In genomic region chr15:30471366-30471749, GRCh38 we compare ENCODE assay signal across 8 cellular contexts. TPM values are rescaled to one million over a fixed set of nuclear protein-coding genes. Genes with fewer than 3 reads are reported as not detected.
A peak's percentile ranks its signal among the peaks of the same experiment; 100 is the strongest.
DNase-seq lines count a peak whose midpoint lies in the region; ATAC-seq and TF ChIP-seq lines count a peak whose summit lies in the region.
"Not testable (repeated sequence)": the region's sequence is repeated elsewhere in the genome, so short reads cannot be mapped to it uniquely, and the experiment has no call there.

No MANE protein-coding gene starts in this region.

- no CpG with 5 or more reads among the region's 34 CpGs for WGBS in hepatocyte (ENCODE audit: low lambda C conversion rate, missing lambda C conversion rate)
- WGBS in suprapubic skin, result no CpG with 5 or more reads among the region's 34 CpGs

- POLR2A ChIA-PET in BJ (lab: Charles Lee); activated CD4-positive, alpha-beta T cell treated with anti-CD3 and anti-CD28 coated beads for 36 hours (lab: Charles Lee): not testable (repeated sequence)

- not testable (repeated sequence) for H3K27me3 ChIP-seq in BJ (ENCODE audit: control insufficient read depth, insufficient read depth, low read length); hepatocyte; suprapubic skin

- peak overlapping the region; percentile 66 for H3K4me2 ChIP-seq in hepatocyte

- H3K79me2 ChIP-seq in hepatocyte, result not testable (repeated sequence)

- H3K4me3 Mint-ChIP-seq in activated CD4-positive, alpha-beta T cell treated with anti-CD3 and anti-CD28 coated beads for 36 hours; effector memory CD8-positive, alpha-beta T cell: not testable (repeated sequence)

- H3K9me3 Mint-ChIP-seq in activated CD4-positive, alpha-beta T cell treated with anti-CD3 and anti-CD28 coated beads for 36 hours (ENCODE audit: low read depth); effector memory CD8-positive, alpha-beta T cell: not testable (repeated sequence)

- not testable (repeated sequence) for H3K9me2 ChIP-seq in hepatocyte (replicated peaks; ENCODE audit: insufficient read depth)

- not testable (repeated sequence) for TF ChIP-seq CTCF in BJ (IDR thresholded peaks at IDR 0.05; ENCODE audit: insufficient read depth, low read depth, low read length); hepatocyte (IDR thresholded peaks at IDR 0.05; ENCODE audit: poor library complexity); omental fat pad (IDR thresholded peaks at IDR 0.05); suprapubic skin (IDR thresholded peaks at IDR 0.05)

- not testable (repeated sequence) for H3K27me3 Mint-ChIP-seq in activated CD4-positive, alpha-beta T cell treated with anti-CD3 and anti-CD28 coated beads for 36 hours; effector memory CD8-positive, alpha-beta T cell

- ATAC-seq in GM21381 (IDR thresholded peaks at IDR 0.05; ENCODE audit: unreplicated experiment), result peak; percentile 3
- peak; percentile 4 for ATAC-seq in HG03457 (IDR thresholded peaks at IDR 0.05; ENCODE audit: unreplicated experiment)
- ATAC-seq in activated CD4-positive, alpha-beta T cell treated with anti-CD3 and anti-CD28 coated beads for 36 hours, result peak; percentile 31
- peak; percentile 5 for ATAC-seq in effector memory CD8-positive, alpha-beta T cell (replicated peaks)
- ATAC-seq in omental fat pad (ENCODE audit: low FRiP score), result peak; percentile 64

- H3K27ac ChIP-seq in hepatocyte, result not testable (repeated sequence)
- peak overlapping the region; percentile 67 for H3K27ac ChIP-seq in suprapubic skin

- not testable (repeated sequence) for H4K20me1 ChIP-seq in hepatocyte (ENCODE audit: insufficient read depth, poor library complexity, severe bottlenecking)

- DNase-seq in BJ (ENCODE audit: low read depth); activated CD4-positive, alpha-beta T cell treated with anti-CD3 and anti-CD28 coated beads for 36 hours; effector memory CD8-positive, alpha-beta T cell; hepatocyte (ENCODE audit: low spot score); omental fat pad (ENCODE audit: low spot score); suprapubic skin (ENCODE audit: low spot score in 2 of 2): not testable (repeated sequence)

- intact Hi-C loops in activated CD4-positive, alpha-beta T cell treated with anti-CD3 and anti-CD28 coated beads for 36 hours (cut with DNase I, micrococcal nuclease), result not testable (repeated sequence)

- CTCF ChIA-PET in BJ (lab: Yijun Ruan, JAX); activated CD4-positive, alpha-beta T cell treated with anti-CD3 and anti-CD28 coated beads for 36 hours (lab: Charles Lee): not testable (repeated sequence)

- not testable (repeated sequence) for H3K4me1 Mint-ChIP-seq in activated CD4-positive, alpha-beta T cell treated with anti-CD3 and anti-CD28 coated beads for 36 hours; effector memory CD8-positive, alpha-beta T cell (ENCODE audit: low read depth in 2 of 2)

- not testable (repeated sequence) for H3K4me1 ChIP-seq in hepatocyte (ENCODE audit: insufficient read depth); suprapubic skin

- not testable (repeated sequence) for H3K27ac Mint-ChIP-seq in activated CD4-positive, alpha-beta T cell treated with anti-CD3 and anti-CD28 coated beads for 36 hours; effector memory CD8-positive, alpha-beta T cell

- not testable (repeated sequence) for TF ChIP-seq POLR2A in suprapubic skin (IDR thresholded peaks at IDR 0.05)

- H2AFZ ChIP-seq in hepatocyte, result not testable (repeated sequence)

- H3K4me3 ChIP-seq in BJ (ENCODE audit: low read depth, low read length) (peak overlapping the region; percentile 19; the same call in 1 of the 2 replicates), suprapubic skin (peak overlapping the region; percentile 50)
- not testable (repeated sequence) for H3K4me3 ChIP-seq in hepatocyte

- not testable (repeated sequence) for H3K36me3 Mint-ChIP-seq in activated CD4-positive, alpha-beta T cell treated with anti-CD3 and anti-CD28 coated beads for 36 hours (ENCODE audit: low read depth); effector memory CD8-positive, alpha-beta T cell (ENCODE audit: insufficient read depth)

- TF ChIP-seq EP300 in suprapubic skin (IDR thresholded peaks at IDR 0.05), result not testable (repeated sequence)

- not testable (repeated sequence) for H3K9me3 ChIP-seq in hepatocyte (ENCODE audit: low read depth); suprapubic skin

- not testable (repeated sequence) for H3K36me3 ChIP-seq in BJ (ENCODE audit: control insufficient read depth, insufficient read depth, low read length); hepatocyte (replicated peaks; ENCODE audit: insufficient read depth, low read depth); suprapubic skin

RNA-seq across cellular contexts. Expression of gene GOLGA8R, which starts 57.3 kb away (rescaled TPM):
- polyA plus RNA-seq in BJ (2011; rRNA removed) (1.1 and 1.4 TPM in 2 replicates), hepatocyte (0.50 TPM in 1 of 2 replicates, not detected in the other)
- 0.87 and 1.0 TPM in 2 replicates for polyA minus RNA-seq in BJ (2011; rRNA and poly(A)+ RNA removed)
- total RNA-seq in activated CD4-positive, alpha-beta T cell treated with anti-CD3 and anti-CD28 coated beads for 36 hours, result 1 to 10 TPM in 1 of 2 experiments, under 1 TPM in 1; 0.75 to 1.3 TPM
- total RNA-seq in hepatocyte (1.6 and 2.0 TPM in 2 replicates), omental fat pad (1 to 10 TPM; 2.5 to 4.9 (median 3.7) TPM), suprapubic skin (10 to 100 TPM in 1 of 4 donors, 1 to 10 TPM in 2, not detected in 1; 1.9 to 11.9 (median 3.0) TPM)

Comparison
In these comparisons a context has a peak if more than half of its experiments do, and no peak if none do; other contexts are left out.
1. ATAC-seq: peak in every context shown above with its lines; median percentile 64 in omental fat pad; 31 in activated CD4-positive, alpha-beta T cell treated with anti-CD3 and anti-CD28 coated beads for 36 hours; 5 in effector memory CD8-positive, alpha-beta T cell; 4 in HG03457; 3 in GM21381.